In genomic region chr15:48282186-48282585, GRCh38 we compare ENCODE assay signal across 21 cellular contexts.
DNase-seq lines count a peak whose midpoint lies in the region; ATAC-seq and TF ChIP-seq lines count a peak whose summit lies in the region.
"Had no signal": no experiment of that assay in that cellular context is flagged by ENCODE, and none has a peak within 500 bp of the region (broad histone marks: within the 10 kb centered on the region; RNA-seq: fewer than 3 reads in every experiment).

No MANE protein-coding gene starts in this region.

- in situ Hi-C loops in astrocyte of the cerebellum (cut with HindIII; ENCODE audit: low sequenced_read_pairs): loop anchor here (25.0 kb wide), 2 partner anchors 570 to 1095 kb away; partner anchors contain the start of gene SEMA6D

- H3K4me3 ChIP-seq in astrocyte of the cerebellum (ENCODE audit: low read depth, low read length) (no peak overlapping the region), retinal pigment epithelial cell (ENCODE audit: low read length) (no peak overlapping the region)
- H3K4me3 ChIP-seq: dorsolateral prefrontal cortex, upper lobe of left lung had no signal

- ATAC-seq in HG02588 (IDR thresholded peaks at IDR 0.05; ENCODE audit: unreplicated experiment): no peak
- ATAC-seq: activated T-cell treated with anti-CD3 and anti-CD28 coated beads, Interleukin-2, amount 50 U/mL, for 72 hours; HCT116; left colon; stimulated activated memory B cell treated with anti-CD40 and anti-IgM and Interleukin-4, amounts not matched to agents 10 μg/mL and 1 μg/mL and 100 μg/mL, for 72 hours had no signal

- TF ChIP-seq CTCF in astrocyte of the cerebellum (IDR thresholded peaks at IDR 0.05; ENCODE audit: low read depth, low read length, missing control alignments): no peak
- no peak for TF ChIP-seq CTCF in retinal pigment epithelial cell (conservative IDR thresholded peaks at IDR 0.05; ENCODE audit: low read depth, low read length)
- no peak for TF ChIP-seq CTCF in GM10266 (IDR thresholded peaks at IDR 0.05; ENCODE audit: control insufficient read depth, insufficient read depth, low read depth, missing control alignments)

- DNase-seq in NCI-H146 (lab: John Stamatoyannopoulos, UW) (peak; percentile 11), NCI-H146 treated with DMSO at 0.1 percent for 48 hours (lab: John Stamatoyannopoulos, UW; ENCODE audit: unreplicated experiment) (no peak), astrocyte of the cerebellum (ENCODE audit: low read depth) (peak; percentile 29), medulla oblongata (ENCODE audit: extremely low spot score) (peak; percentile 51), retinal pigment epithelial cell (ENCODE audit: low read depth) (peak; percentile 26), NCI-H187 (lab: John Stamatoyannopoulos, UW) (no peak), GM10266 (ENCODE audit: extremely low spot score) (no peak)
- DNase-seq: activated CD4-positive, alpha-beta T cell treated with anti-CD3 and anti-CD28 coated beads, Interleukin-2, amount 50 U/mL, for 48 hours; activated T-cell treated with anti-CD3 and anti-CD28 coated beads, Interleukin-2, amount 50 U/mL, for 72 hours; COR-L47; left colon; mammary epithelial cell; NCI-H1417 treated with DMSO at 0.1 percent for 48 hours; NCI-H2107; NCI-H510A treated with DMSO at 0.1 percent for 48 hours; T-helper 2 cell; upper lobe of left lung had no signal

Comparison
In these comparisons a context has a peak if more than half of its experiments do, and no peak if none do; other contexts are left out.
1. DNase-seq: peak in NCI-H146 (single experiment), astrocyte of the cerebellum (single experiment), medulla oblongata (single experiment) and retinal pigment epithelial cell (single experiment); none in NCI-H146 treated with DMSO at 0.1 percent for 48 hours (single experiment), NCI-H187 (0 of 2) and GM10266 (single experiment).